Comparison of ENCODE assay signal across 15 cellular contexts in genomic region chr22:47296405-47297260, GRCh38.
"Had no signal": no experiment of that assay in that cellular context is flagged by ENCODE, and none has a peak within 500 bp of the region (broad histone marks: within the 10 kb centered on the region; RNA-seq: fewer than 3 reads in every experiment).

No MANE protein-coding gene starts in this region.

- H3K4me3 ChIP-seq: coronary artery, skin epidermis, upper lobe of left lung had no signal

- H3K36me3 ChIP-seq: upper lobe of left lung had no signal

- H3K27ac ChIP-seq: coronary artery, skin epidermis, upper lobe of left lung had no signal

- ATAC-seq: esophagus mucosa, right cardiac atrium had no signal

- H3K27me3 ChIP-seq: upper lobe of left lung had no signal

- H3K9me3 ChIP-seq: upper lobe of left lung had no signal

- DNase-seq: activated CD4-positive, CD25-positive, alpha-beta regulatory T cell treated with anti-CD3 and anti-CD28 coated beads, Interleukin-2, amount 50 U/mL, for 72 hours; activated naive CD8-positive, alpha-beta T cell treated with anti-CD3 and anti-CD28 coated beads, Interleukin-2, amount 10 ng/mL, durations not matched to agents 7 days and 5 days; hypothalamus; kidney glomerular epithelial cell; nucleus accumbens; right cardiac atrium; stimulated activated CD4-positive, alpha-beta T cell treated with anti-CD3 and anti-CD28 coated beads, Interleukin-4, amount 100 ng/mL, for 4 hours; stimulated activated CD8-positive, alpha-beta memory T cell treated with anti-CD3 and anti-CD28 coated beads, Interleukin-4, amount 100 ng/mL, for 48 hours; stimulated activated naive CD4-positive, alpha-beta T cell treated with Interleukin-2 at 50 U/mL for 16 hours; T-helper 1 cell; T1000; upper lobe of left lung had no signal
